In the genomic region with DNA sequence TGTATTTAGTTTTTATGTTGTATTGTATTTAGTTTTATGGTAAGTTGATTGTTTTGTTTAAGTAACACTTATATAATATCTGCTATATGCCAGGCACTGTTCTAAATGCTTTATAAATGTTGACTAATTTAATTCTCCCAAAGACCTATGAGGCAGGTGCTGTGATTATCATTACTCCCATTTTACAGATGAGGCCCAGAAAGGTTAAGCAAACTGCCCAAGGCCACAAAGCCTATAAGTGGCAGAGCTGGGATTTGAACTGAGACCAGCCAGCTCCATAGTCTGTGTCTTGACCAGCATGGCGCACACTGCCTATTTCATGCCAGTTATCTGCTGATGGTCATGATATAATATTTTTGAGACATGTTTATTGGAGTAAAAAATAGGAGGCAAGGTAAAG, we compare ENCODE assay signal across 8 cellular contexts. TPM values are rescaled to one million over a fixed set of nuclear protein-coding genes. Genes with fewer than 3 reads are reported as not detected.
DNase-seq lines count a peak whose midpoint lies in the region; ATAC-seq lines count a peak whose summit lies in the region.

No MANE protein-coding gene starts in this region.

- H3K4me3 Mint-ChIP-seq in activated CD4-positive, alpha-beta T cell treated with anti-CD3 and anti-CD28 coated beads, Interleukin-2, amount 10 ng/mL, durations not matched to agents 7 days and 5 days, result no peak overlapping the region
- H3K4me3 Mint-ChIP-seq in naive thymus-derived CD8-positive, alpha-beta T cell, result peak overlapping the region in 5 of 10 donors; percentile 2 to 58 (median 22)

- peak overlapping the region; percentile 81 for H3K27ac Mint-ChIP-seq in activated CD4-positive, alpha-beta T cell treated with anti-CD3 and anti-CD28 coated beads, Interleukin-2, amount 10 ng/mL, durations not matched to agents 7 days and 5 days
- peak overlapping the region; percentile 89 to 94 for H3K27ac Mint-ChIP-seq in activated naive CD4-positive, alpha-beta T cell treated with anti-CD3 and anti-CD28 coated beads, Interleukin-2, amount 50 U/mL, for 72 hours
- peak overlapping the region; percentile 16 to 91 (median 82) for H3K27ac Mint-ChIP-seq in naive thymus-derived CD8-positive, alpha-beta T cell

- DNase-seq in activated CD4-positive, alpha-beta T cell treated with anti-CD3 and anti-CD28 coated beads, Interleukin-2, amount 10 ng/mL, durations not matched to agents 7 days and 5 days, result no peak
- no peak for DNase-seq in activated CD4-positive, alpha-beta T cell treated with anti-CD3 and anti-CD28 coated beads for 4 hours
- no peak for DNase-seq in activated naive CD4-positive, alpha-beta T cell treated with anti-CD3 and anti-CD28 coated beads, Interleukin-2, amount 50 U/mL, for 72 hours (ENCODE audit: low spot score in 2 of 2)
- DNase-seq in naive thymus-derived CD8-positive, alpha-beta T cell, result no peak
- DNase-seq in UCSD-AML1 (lab: John Stamatoyannopoulos, UW; ENCODE audit: unreplicated experiment) (no peak), NOMO-1 (lab: John Stamatoyannopoulos, UW; ENCODE audit: unreplicated experiment in 2 of 2) (no peak), AG08396 (ENCODE audit: low spot score) (no peak)

- ATAC-seq in GM18907 (IDR thresholded peaks at IDR 0.05; ENCODE audit: unreplicated experiment), result peak; percentile 7
- no peak for ATAC-seq in activated naive CD4-positive, alpha-beta T cell treated with anti-CD3 and anti-CD28 coated beads, Interleukin-2, amount 50 U/mL, for 72 hours
- ATAC-seq in naive thymus-derived CD8-positive, alpha-beta T cell, result no peak

- CTCF ChIA-PET in activated CD4-positive, alpha-beta T cell treated with anti-CD3 and anti-CD28 coated beads, Interleukin-2, amount 10 ng/mL, durations not matched to agents 7 days and 5 days (lab: Charles Lee), result interaction anchor here (1.5 kb wide), 1 partner anchor 25 kb away, joined by 4 read pairs; no protein-coding TSS in a partner anchor

- POLR2A ChIA-PET in activated CD4-positive, alpha-beta T cell treated with anti-CD3 and anti-CD28 coated beads, Interleukin-2, amount 10 ng/mL, durations not matched to agents 7 days and 5 days (lab: Charles Lee), result interaction anchor here (0.6 kb wide), 1 partner anchor 195 kb away, joined by 3 read pairs; no protein-coding TSS in a partner anchor
- POLR2A ChIA-PET in naive thymus-derived CD8-positive, alpha-beta T cell (lab: Charles Lee), result interaction anchor here (1.8 to 3.9 kb wide), 2 partner anchors 20 to 23 kb away, joined by 6 to 23 read pairs; a partner anchor contains a TSS

- H3K4me1 Mint-ChIP-seq in activated CD4-positive, alpha-beta T cell treated with anti-CD3 and anti-CD28 coated beads, Interleukin-2, amount 10 ng/mL, durations not matched to agents 7 days and 5 days, result peaks cover 64% of the 10 kb centered on the region
- peaks cover 17 to 72% (median 49%) of the 10 kb centered on the region in 4 donors for H3K4me1 Mint-ChIP-seq in naive thymus-derived CD8-positive, alpha-beta T cell

- peaks cover 76% of the 10 kb centered on the region for H3K36me3 Mint-ChIP-seq in activated CD4-positive, alpha-beta T cell treated with anti-CD3 and anti-CD28 coated beads, Interleukin-2, amount 10 ng/mL, durations not matched to agents 7 days and 5 days (ENCODE audit: low read depth)
- H3K36me3 Mint-ChIP-seq in activated naive CD4-positive, alpha-beta T cell treated with anti-CD3 and anti-CD28 coated beads, Interleukin-2, amount 50 U/mL, for 72 hours, result peaks cover 35 to 90% of the 10 kb centered on the region in 2 donors
- peaks cover 12 to 49% (median 31%) of the 10 kb centered on the region in 3 donors for H3K36me3 Mint-ChIP-seq in naive thymus-derived CD8-positive, alpha-beta T cell

- peaks cover 18% of the 10 kb centered on the region for H3K9me3 Mint-ChIP-seq in activated CD4-positive, alpha-beta T cell treated with anti-CD3 and anti-CD28 coated beads, Interleukin-2, amount 10 ng/mL, durations not matched to agents 7 days and 5 days
- peaks cover 4 to 9% of the 10 kb centered on the region in 2 donors for H3K9me3 Mint-ChIP-seq in activated naive CD4-positive, alpha-beta T cell treated with anti-CD3 and anti-CD28 coated beads, Interleukin-2, amount 50 U/mL, for 72 hours
- H3K9me3 Mint-ChIP-seq in naive thymus-derived CD8-positive, alpha-beta T cell, result peaks cover 2 to 27% (median 15%) of the 10 kb centered on the region in 9 donors

- H3K27me3 Mint-ChIP-seq in activated CD4-positive, alpha-beta T cell treated with anti-CD3 and anti-CD28 coated beads, Interleukin-2, amount 10 ng/mL, durations not matched to agents 7 days and 5 days, result no peaks in the 10 kb centered on the region
- no peaks in the 10 kb centered on the region for H3K27me3 Mint-ChIP-seq in naive thymus-derived CD8-positive, alpha-beta T cell

RNA-seq across cellular contexts. Expression of a gene that starts 24.0 kb away (rescaled TPM):
- 10 to 100 TPM; 44.4 to 45.6 TPM for total RNA-seq in activated CD4-positive, alpha-beta T cell treated with anti-CD3 and anti-CD28 coated beads, Interleukin-2, amount 10 ng/mL, durations not matched to agents 7 days and 5 days
- total RNA-seq in activated naive CD4-positive, alpha-beta T cell treated with anti-CD3 and anti-CD28 coated beads, Interleukin-2, amount 50 U/mL, for 72 hours, result 100 to 1,000 TPM; 103 to 106 TPM
- total RNA-seq in naive thymus-derived CD8-positive, alpha-beta T cell, result 10 to 100 TPM; 29.3 to 29.4 TPM
- 10 to 100 TPM; 26.5 to 47.1 (median 33.9) TPM for polyA plus RNA-seq in naive thymus-derived CD8-positive, alpha-beta T cell
